In the genomic region with DNA sequence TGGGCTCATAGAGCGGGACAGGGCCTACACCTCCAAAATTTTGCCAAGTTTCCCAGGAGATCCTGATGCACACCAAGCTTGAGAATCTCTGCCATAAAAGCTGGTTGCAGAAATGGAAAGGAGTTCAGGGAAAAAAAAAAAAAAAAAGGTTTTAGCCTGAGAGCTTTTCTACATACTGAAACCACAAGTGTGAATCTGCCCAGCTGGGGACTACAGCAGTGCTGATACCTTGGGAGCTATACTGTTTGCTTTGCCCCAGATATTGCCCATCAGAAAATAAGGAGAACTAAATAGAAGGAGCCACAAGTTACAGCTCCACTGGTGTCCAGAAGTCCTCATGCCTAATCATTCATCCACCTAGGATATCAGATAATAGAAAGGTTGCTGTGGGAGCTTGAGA, we compare ENCODE assay signal across 21 cellular contexts. TPM values are rescaled to one million over a fixed set of nuclear protein-coding genes. Genes with fewer than 3 reads are reported as not detected.
"Had no signal": no experiment of that assay in that cellular context is flagged by ENCODE, and none has a peak within 500 bp of the region (broad histone marks: within the 10 kb centered on the region; RNA-seq: fewer than 3 reads in every experiment).

No MANE protein-coding gene starts in this region.

- H3K4me3 ChIP-seq: MG63, SJCRH30 had no signal

- H3K27me3 ChIP-seq: MG63, SJCRH30 had no signal

- H3K4me1 ChIP-seq: SJCRH30 had no signal

- H3K27ac ChIP-seq: RWPE1, SJCRH30 had no signal

- ATAC-seq: SK-N-SH treated with all-trans-retinoic acid at 6 μM for 48 hours had no signal

- H3K9me3 ChIP-seq: MG63, SJCRH30 had no signal

- DNase-seq: KBM-7, MG63, NCI-H1092, NCI-H1105 treated with DMSO at 0.1 percent for 48 hours, NCI-H1417 treated with DMSO at 0.1 percent for 48 hours, NCI-H146, NCI-H1694 treated with DMSO at 0.1 percent for 48 hours, NCI-H1930, NCI-H2081, NCI-H2107, NCI-H226, NCI-H446, NCI-H510A, NCI-H524 treated with DMSO at 0.1 percent for 48 hours, NCI-H69, NCI-H774, SHP77, SJCRH30 had no signal

- H3K36me3 ChIP-seq: MG63, SJCRH30 had no signal

RNA-seq across cellular contexts. Expression of gene NCKAP5, which starts 38.4 kb away (rescaled TPM):
- total RNA-seq: HT-29, SJCRH30 had no signal
